Comparison of ENCODE assay signal across 13 cellular contexts in the genomic region with DNA sequence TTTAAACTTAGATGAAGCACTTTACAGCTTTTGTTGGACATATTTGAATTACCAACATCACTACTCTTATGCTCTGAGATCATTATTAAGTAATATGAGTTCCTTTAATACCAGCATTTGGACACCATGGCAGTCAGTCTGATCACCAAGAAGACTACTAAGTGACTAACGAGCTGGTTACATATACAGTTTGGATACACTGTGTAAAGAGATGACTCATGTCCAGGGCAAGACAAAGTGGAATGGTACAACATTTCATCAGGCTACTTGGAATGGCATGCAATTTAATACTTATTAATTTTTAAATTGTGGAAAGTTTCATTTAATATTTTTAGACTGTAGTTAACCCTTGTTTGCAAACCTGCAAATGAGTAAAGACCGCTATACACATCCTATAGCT.
A peak's percentile ranks its signal among the peaks of the same experiment; 100 is the strongest.
DNase-seq lines count a peak whose midpoint lies in the region; ATAC-seq and TF ChIP-seq lines count a peak whose summit lies in the region.
"Had no signal": no experiment of that assay in that cellular context is flagged by ENCODE, and none has a peak within 500 bp of the region (broad histone marks: within the 10 kb centered on the region; RNA-seq: fewer than 3 reads in every experiment).

No MANE protein-coding gene starts in this region.

- H2AFZ ChIP-seq in PC-3 (ENCODE audit: low read length): no peak overlapping the region
- H2AFZ ChIP-seq: PC-9 had no signal

- WGBS in suprapubic skin: 87% methylated on average over 2 of the region's 2 CpGs

- H3K27me3 ChIP-seq in PC-3 (ENCODE audit: low read length) (no peaks in the 10 kb centered on the region), suprapubic skin (no peaks in the 10 kb centered on the region), gastrocnemius medialis (no peaks in the 10 kb centered on the region)

- no peaks in the 10 kb centered on the region for H3F3A ChIP-seq in PC-3 (ENCODE audit: low read length, unreplicated experiment)

- intact Hi-C loops in PC-3 (cut with micrococcal nuclease) (no loop called here), gastrocnemius medialis (cut with DNase I; ENCODE audit: low total_unique reads) (no loop called here)

- peak; percentile 100 for ATAC-seq in PC-3
- no peak for ATAC-seq in gastrocnemius medialis
- ATAC-seq: CD8-positive, alpha-beta T cell had no signal

- no peaks in the 10 kb centered on the region for H3K36me3 ChIP-seq in PC-3 (ENCODE audit: low read depth, low read length)
- no peaks in the 10 kb centered on the region for H3K36me3 ChIP-seq in suprapubic skin
- no peaks in the 10 kb centered on the region for H3K36me3 ChIP-seq in gastrocnemius medialis

- no peak overlapping the region for H3K9ac ChIP-seq in PC-3 (ENCODE audit: low read length)

- no peak overlapping the region for H3K4me2 ChIP-seq in PC-3 (ENCODE audit: low read length)
- H3K4me2 ChIP-seq: PC-9 had no signal

- BruUV-seq in PC-3 (replicated peaks; lab: Mats Ljungman, UMichigan): no TSS peak

- no peaks in the 10 kb centered on the region for H3K9me2 ChIP-seq in PC-3 (replicated peaks; ENCODE audit: low read length)

- no peak for TF ChIP-seq EP300 in suprapubic skin (IDR thresholded peaks at IDR 0.05)

- POLR2A ChIA-PET in PC-3 (lab: Charles Lee; ENCODE audit: unreplicated experiment): no interaction called here

- H3K27ac ChIP-seq in PC-3 (ENCODE audit: low read length): no peak overlapping the region
- H3K27ac ChIP-seq in suprapubic skin: no peak overlapping the region
- no peak overlapping the region for H3K27ac ChIP-seq in gastrocnemius medialis
- H3K27ac ChIP-seq: PC-9 had no signal

- H3K4me3 ChIP-seq in PC-3 (ENCODE audit: low read length) (no peak overlapping the region), epithelial cell of proximal tubule (ENCODE audit: low read depth, low read length) (no peak overlapping the region), skeletal muscle cell (ENCODE audit: low read depth, low read length) (no peak overlapping the region), suprapubic skin (no peak overlapping the region), gastrocnemius medialis (no peak overlapping the region)
- H3K4me3 ChIP-seq: PC-9 had no signal

- H3K4me1 ChIP-seq in PC-3 (ENCODE audit: insufficient read depth, low read length): peaks cover 10% of the 10 kb centered on the region
- no peaks in the 10 kb centered on the region for H3K4me1 ChIP-seq in suprapubic skin
- H3K4me1 ChIP-seq in gastrocnemius medialis: no peaks in the 10 kb centered on the region

- in situ Hi-C loops in gastrocnemius medialis (cut with MboI; ENCODE audit: low sequenced_read_pairs in 4 of 4): no loop called here

- peak; percentile 49 for DNase-seq in H4 (ENCODE audit: low spot score)
- peak; percentile 82 for DNase-seq in PC-3
- DNase-seq in epithelial cell of proximal tubule (ENCODE audit: low read depth): peak; percentile 3
- DNase-seq in skeletal muscle cell (ENCODE audit: low read depth): peak; percentile 8
- no peak for DNase-seq in suprapubic skin (ENCODE audit: low spot score in 2 of 2)
- DNase-seq in KG1 (lab: John Stamatoyannopoulos, UW): no peak
- DNase-seq in gastrocnemius medialis: no peak
- DNase-seq: CD8-positive, alpha-beta T cell; GF-D8; IMR-90; NCI-H1436 treated with DMSO at 0.1 percent for 48 hours; NCI-H2227 treated with DMSO at 0.1 percent for 48 hours; PC-9 had no signal

- no peaks in the 10 kb centered on the region for H3K79me2 ChIP-seq in PC-3 (ENCODE audit: low read length)

- H4K20me1 ChIP-seq in PC-3 (ENCODE audit: low read length): no peaks in the 10 kb centered on the region

- CTCF ChIA-PET in PC-3 (lab: Charles Lee): no interaction called here

- TF ChIP-seq CTCF in PC-3 (conservative IDR thresholded peaks at IDR 0.05; ENCODE audit: low read depth, low read length) (no peak), epithelial cell of proximal tubule (conservative IDR thresholded peaks at IDR 0.05; ENCODE audit: low read depth, low read length) (no peak), suprapubic skin (IDR thresholded peaks at IDR 0.05) (no peak), gastrocnemius medialis (IDR thresholded peaks at IDR 0.05 in 4 of 5, conservative IDR thresholded peaks at IDR 0.05 in 1 of 5) (no peak)

- TF ChIP-seq POLR2A in suprapubic skin (IDR thresholded peaks at IDR 0.05) (no peak), gastrocnemius medialis (IDR thresholded peaks at IDR 0.05) (no peak)

- H3K9me3 ChIP-seq in PC-3 (ENCODE audit: low read length) (no peaks in the 10 kb centered on the region), suprapubic skin (no peaks in the 10 kb centered on the region), gastrocnemius medialis (peaks cover 0 to 6% (median 0%) of the 10 kb centered on the region in 3 donors)

Comparison
In these comparisons a context has a peak if more than half of its experiments do, and no peak if none do; other contexts are left out.
1. DNase-seq: peak in H4 (single experiment), PC-3 (single experiment), epithelial cell of proximal tubule (single experiment) and skeletal muscle cell (single experiment); none in suprapubic skin (0 of 2), KG1 (single experiment) and gastrocnemius medialis (0 of 2).